Comparison of ENCODE assay signal across 23 cellular contexts in the genomic region with DNA sequence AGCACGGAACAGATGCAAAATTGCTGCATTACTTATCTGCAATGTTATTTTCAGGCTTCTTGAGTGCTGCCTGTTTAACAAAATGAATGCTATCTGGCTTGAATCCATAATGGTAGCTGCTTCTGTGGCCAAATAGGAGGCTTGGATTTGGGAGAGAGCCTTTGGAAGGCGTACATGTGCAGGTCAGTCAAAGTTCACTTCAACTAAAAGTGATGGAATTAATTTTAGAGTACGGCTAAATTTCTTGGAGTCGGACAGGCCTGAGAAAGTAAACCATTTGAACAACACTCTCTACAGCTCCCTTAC.
"Had no signal": no experiment of that assay in that cellular context is flagged by ENCODE, and none has a peak within 500 bp of the region (broad histone marks: within the 10 kb centered on the region; RNA-seq: fewer than 3 reads in every experiment).

No MANE protein-coding gene starts in this region.

- H3K4me3 Mint-ChIP-seq: activated CD4-positive, alpha-beta memory T cell treated with anti-CD3 and anti-CD28 coated beads for 36 hours; activated CD4-positive, alpha-beta T cell treated with anti-CD3 and anti-CD28 coated beads, Interleukin-2, amount 10 ng/mL, durations not matched to agents 24 days and 14 days; activated naive CD4-positive, alpha-beta T cell treated with anti-CD3 and anti-CD28 coated beads, Interleukin-2, amount 10 ng/mL, durations not matched to agents 7 days and 5 days; activated naive CD8-positive, alpha-beta T cell treated with anti-CD3 and anti-CD28 coated beads, Interleukin-2, amount 10 ng/mL, durations not matched to agents 7 days and 5 days; activated T-cell treated with anti-CD3 and anti-CD28 coated beads, Interleukin-2, amount 50 U/mL, for 24 hours; endodermal cell; memory B cell; nephron progenitor cell had no signal

- DNase-seq: activated CD4-positive, alpha-beta memory T cell treated with anti-CD3 and anti-CD28 coated beads for 36 hours; activated CD4-positive, alpha-beta T cell treated with anti-CD3 and anti-CD28 coated beads, Interleukin-2, amount 10 ng/mL, durations not matched to agents 24 days and 14 days; activated CD4-positive, CD25-positive, alpha-beta regulatory T cell treated with anti-CD3 and anti-CD28 coated beads, Interleukin-2, amount 50 U/mL, for 72 hours; activated CD8-positive, alpha-beta memory T cell treated with anti-CD3 and anti-CD28 coated beads, Interleukin-2, amount 50 U/mL, for 48 hours; activated gamma-delta T cell; activated naive CD4-positive, alpha-beta T cell treated with anti-CD3 and anti-CD28 coated beads, Interleukin-2, amount 10 ng/mL, durations not matched to agents 7 days and 5 days; activated naive CD8-positive, alpha-beta T cell treated with anti-CD3 and anti-CD28 coated beads, Interleukin-2, amount 10 ng/mL, durations not matched to agents 7 days and 5 days; activated T-cell treated with anti-CD3 and anti-CD28 coated beads, Interleukin-2, amount 50 U/mL, for 24 hours; caudate nucleus; endodermal cell; esophagus squamous epithelium; foreskin melanocyte; heart right ventricle; kidney glomerular epithelial cell; nephron progenitor cell; pancreas; stimulated activated CD4-positive, alpha-beta T cell treated with anti-CD3 and anti-CD28 coated beads, Interleukin-2, amount 100 ng/mL, for 48 hours; stimulated activated naive CD4-positive, alpha-beta T cell treated with Interleukin-2 at 50 U/mL for 16 hours had no signal

- H3K9me3 ChIP-seq: ascending aorta, esophagus squamous epithelium, heart right ventricle, pancreas, psoas muscle, tibial nerve had no signal

- H3K36me3 ChIP-seq: ascending aorta, brain microvascular endothelial cell, esophagus squamous epithelium, heart right ventricle, pancreas, tibial nerve had no signal

- H3K4me1 Mint-ChIP-seq: memory B cell, nephron progenitor cell had no signal

- H3K27me3 Mint-ChIP-seq: memory B cell had no signal

- H3K27ac ChIP-seq: ascending aorta, brain microvascular endothelial cell, esophagus squamous epithelium, heart right ventricle, pancreas, psoas muscle, tibial nerve had no signal

- H3K4me1 ChIP-seq: ascending aorta, pancreas, psoas muscle had no signal

- H3K36me3 Mint-ChIP-seq: activated CD4-positive, alpha-beta memory T cell treated with anti-CD3 and anti-CD28 coated beads for 36 hours; activated naive CD4-positive, alpha-beta T cell treated with anti-CD3 and anti-CD28 coated beads, Interleukin-2, amount 10 ng/mL, durations not matched to agents 7 days and 5 days; activated naive CD8-positive, alpha-beta T cell treated with anti-CD3 and anti-CD28 coated beads, Interleukin-2, amount 10 ng/mL, durations not matched to agents 7 days and 5 days; memory B cell had no signal

- H3K4me3 ChIP-seq: ascending aorta, esophagus squamous epithelium, heart right ventricle, pancreas, psoas muscle, tibial nerve had no signal

- H3K27ac Mint-ChIP-seq: activated CD4-positive, alpha-beta memory T cell treated with anti-CD3 and anti-CD28 coated beads for 36 hours; activated CD4-positive, alpha-beta T cell treated with anti-CD3 and anti-CD28 coated beads, Interleukin-2, amount 10 ng/mL, durations not matched to agents 24 days and 14 days; activated naive CD4-positive, alpha-beta T cell treated with anti-CD3 and anti-CD28 coated beads, Interleukin-2, amount 10 ng/mL, durations not matched to agents 7 days and 5 days; activated naive CD8-positive, alpha-beta T cell treated with anti-CD3 and anti-CD28 coated beads, Interleukin-2, amount 10 ng/mL, durations not matched to agents 7 days and 5 days; activated T-cell treated with anti-CD3 and anti-CD28 coated beads, Interleukin-2, amount 50 U/mL, for 24 hours; endodermal cell; memory B cell; nephron progenitor cell had no signal

- H3K27me3 ChIP-seq: ascending aorta, brain microvascular endothelial cell, esophagus squamous epithelium, heart right ventricle, pancreas, tibial nerve had no signal

- H3K9me3 Mint-ChIP-seq: activated CD4-positive, alpha-beta memory T cell treated with anti-CD3 and anti-CD28 coated beads for 36 hours; activated CD4-positive, alpha-beta T cell treated with anti-CD3 and anti-CD28 coated beads, Interleukin-2, amount 10 ng/mL, durations not matched to agents 24 days and 14 days; activated naive CD4-positive, alpha-beta T cell treated with anti-CD3 and anti-CD28 coated beads, Interleukin-2, amount 10 ng/mL, durations not matched to agents 7 days and 5 days; activated naive CD8-positive, alpha-beta T cell treated with anti-CD3 and anti-CD28 coated beads, Interleukin-2, amount 10 ng/mL, durations not matched to agents 7 days and 5 days; activated T-cell treated with anti-CD3 and anti-CD28 coated beads, Interleukin-2, amount 50 U/mL, for 24 hours; endodermal cell; memory B cell; nephron progenitor cell had no signal

- ATAC-seq: pancreas had no signal
